ENCODE assay signal across 14 cellular contexts in the genomic region with DNA sequence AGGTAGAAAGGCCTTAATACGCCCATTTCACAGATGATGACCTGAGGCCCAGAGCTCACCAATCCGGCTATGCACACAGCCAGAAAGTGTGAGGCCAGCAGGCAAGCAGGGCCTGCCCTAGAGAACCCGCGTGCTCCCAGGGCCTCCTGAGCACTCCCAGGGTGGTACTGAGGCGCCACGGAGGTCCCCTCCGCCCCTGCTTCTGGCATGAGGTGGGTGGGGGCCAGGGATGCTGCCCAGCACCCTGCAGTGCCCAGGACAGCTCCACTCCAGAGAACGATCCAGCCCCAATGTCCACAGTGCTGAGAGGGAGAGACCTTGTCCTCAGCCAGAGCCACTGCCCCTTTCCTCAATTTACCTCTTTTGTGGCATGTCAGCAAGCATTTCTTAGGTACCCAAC. TPM values are rescaled to one million over a fixed set of nuclear protein-coding genes. Genes with fewer than 3 reads are reported as not detected.
"Had no signal": no experiment of that assay in that cellular context is flagged by ENCODE, and none has a peak within 500 bp of the region (broad histone marks: within the 10 kb centered on the region; RNA-seq: fewer than 3 reads in every experiment).

No MANE protein-coding gene starts in this region.

- H3K4me3 ChIP-seq: suprapubic skin, tibial nerve, vagina had no signal

- H3K4me1 ChIP-seq: foreskin keratinocyte had no signal

- H3K27me3 ChIP-seq: foreskin keratinocyte, suprapubic skin, tibial nerve, vagina had no signal

- H3K27ac ChIP-seq: foreskin keratinocyte, suprapubic skin, tibial nerve, vagina had no signal

- H3K9me3 ChIP-seq: suprapubic skin, tibial nerve, vagina had no signal

- ATAC-seq: foreskin keratinocyte had no signal

- DNase-seq: activated CD4-positive, alpha-beta memory T cell treated with anti-CD3 and anti-CD28 coated beads for 36 hours; activated CD4-positive, alpha-beta T cell treated with anti-CD3 and anti-CD28 coated beads for 48 hours; activated naive CD4-positive, alpha-beta T cell treated with Interleukin-2 at 50 U/mL for 16 hours; activated naive CD8-positive, alpha-beta T cell treated with anti-CD3 and anti-CD28 coated beads for 36 hours; activated T-cell treated with anti-CD3 and anti-CD28 coated beads, Interleukin-2, amount 50 U/mL, for 48 hours; cerebellar nuclear complex; foreskin keratinocyte; nephron progenitor cell; stimulated activated CD4-positive, alpha-beta T cell treated with anti-CD3 and anti-CD28 coated beads, Interleukin-4, amount 100 ng/mL, for 24 hours; SW 1271 had no signal

RNA-seq across cellular contexts. Expression of gene DIRAS1, which starts 48.0 kb away (rescaled TPM):
- total RNA-seq: epithelial cell of proximal tubule had no signal
